In genomic region chr19:1524206-1524971, GRCh38 we compare ENCODE assay signal across 1 cellular context.
TF ChIP-seq lines count a peak whose summit lies in the region.

No MANE protein-coding gene starts in this region.

TF ChIP-seq in GM23338, 12 proteins besides CTCF, POLR2A, EP300 and RAD21 (continued from another document):
- TF ChIP-seq REST (IDR thresholded peaks at IDR 0.05; ENCODE audit: unreplicated experiment) (no peak), ZNF114 (CRISPR knock-in tag; IDR thresholded peaks at IDR 0.05) (no peak), NANOG (IDR thresholded peaks at IDR 0.05; ENCODE audit: borderline replicate concordance) (no peak), CREB1 (CRISPR knock-in tag; IDR thresholded peaks at IDR 0.05; ENCODE audit: low read depth) (no peak), STAT1 (IDR thresholded peaks at IDR 0.05; ENCODE audit: unreplicated experiment) (no peak), POLR2AphosphoS5 (IDR thresholded peaks at IDR 0.05; ENCODE audit: low read depth) (no peak)
- TF ChIP-seq, protein P1, sequence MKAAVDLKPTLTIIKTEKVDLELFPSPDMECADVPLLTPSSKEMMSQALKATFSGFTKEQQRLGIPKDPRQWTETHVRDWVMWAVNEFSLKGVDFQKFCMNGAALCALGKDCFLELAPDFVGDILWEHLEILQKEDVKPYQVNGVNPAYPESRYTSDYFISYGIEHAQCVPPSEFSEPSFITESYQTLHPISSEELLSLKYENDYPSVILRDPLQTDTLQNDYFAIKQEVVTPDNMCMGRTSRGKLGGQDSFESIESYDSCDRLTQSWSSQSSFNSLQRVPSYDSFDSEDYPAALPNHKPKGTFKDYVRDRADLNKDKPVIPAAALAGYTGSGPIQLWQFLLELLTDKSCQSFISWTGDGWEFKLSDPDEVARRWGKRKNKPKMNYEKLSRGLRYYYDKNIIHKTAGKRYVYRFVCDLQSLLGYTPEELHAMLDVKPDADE (IDR thresholded peaks at IDR 0.05) = no peak
